ENCODE assay signal across 1 cellular context in the genomic region with DNA sequence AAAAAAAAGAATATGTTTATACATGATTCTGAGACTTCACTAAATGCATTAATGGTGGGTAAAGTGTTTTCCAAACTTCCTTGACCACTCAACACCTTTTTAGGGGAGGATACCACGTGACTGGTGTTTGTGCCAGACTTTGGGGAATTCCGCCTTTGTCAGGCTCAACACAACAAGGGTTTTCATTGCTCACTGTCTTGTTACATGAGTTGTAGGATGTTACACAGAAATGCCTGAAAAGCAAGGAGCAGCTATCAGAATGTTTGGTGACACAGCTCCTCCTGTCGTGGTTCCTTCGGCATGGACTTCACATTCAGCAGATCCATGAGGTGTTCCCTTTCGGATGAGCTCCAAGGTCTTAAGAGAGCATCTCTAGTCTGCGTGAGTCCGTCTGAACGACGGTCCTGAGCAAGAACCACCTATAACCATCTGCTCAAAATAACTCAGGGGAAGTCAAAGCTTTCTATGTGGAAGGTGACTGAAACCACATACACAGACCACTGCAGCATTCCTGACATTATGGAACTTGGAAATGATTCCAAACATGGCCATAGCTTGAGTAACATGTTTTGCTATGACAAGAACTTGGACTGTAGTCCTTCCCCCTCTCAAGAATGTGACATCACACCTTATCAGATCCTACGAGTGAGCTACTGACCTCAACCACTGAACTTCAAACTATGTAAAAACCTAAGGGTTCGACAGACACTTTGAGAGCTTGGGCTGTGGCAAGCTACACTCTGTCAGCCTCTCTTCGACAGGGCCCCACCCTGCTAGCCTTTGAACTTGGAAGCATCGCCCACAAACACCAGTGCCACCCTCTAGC.
TF ChIP-seq lines count a peak whose summit lies in the region.

No MANE protein-coding gene starts in this region.

TF ChIP-seq in K562, 482 proteins besides CTCF, POLR2A, EP300 and RAD21 (continued from another document):
- TF ChIP-seq, protein P1, sequence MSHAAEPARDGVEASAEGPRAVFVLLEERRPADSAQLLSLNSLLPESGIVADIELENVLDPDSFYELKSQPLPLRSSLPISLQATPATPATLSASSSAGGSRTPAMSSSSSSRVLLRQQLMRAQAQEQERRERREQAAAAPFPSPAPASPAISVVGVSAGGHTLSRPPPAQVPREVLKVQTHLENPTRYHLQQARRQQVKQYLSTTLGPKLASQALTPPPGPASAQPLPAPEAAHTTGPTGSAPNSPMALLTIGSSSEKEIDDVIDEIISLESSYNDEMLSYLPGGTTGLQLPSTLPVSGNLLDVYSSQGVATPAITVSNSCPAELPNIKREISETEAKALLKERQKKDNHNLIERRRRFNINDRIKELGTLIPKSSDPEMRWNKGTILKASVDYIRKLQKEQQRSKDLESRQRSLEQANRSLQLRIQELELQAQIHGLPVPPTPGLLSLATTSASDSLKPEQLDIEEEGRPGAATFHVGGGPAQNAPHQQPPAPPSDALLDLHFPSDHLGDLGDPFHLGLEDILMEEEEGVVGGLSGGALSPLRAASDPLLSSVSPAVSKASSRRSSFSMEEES (CRISPR knock-in tag; IDR thresholded peaks at IDR 0.05): peak; percentile 68
- 0 out of 2 replicates have a peak, but pooled peaks have one; percentile 29 for TF ChIP-seq JUND (IDR thresholded peaks at IDR 0.05; ENCODE audit: borderline replicate concordance, low read depth, low read length)
- TF ChIP-seq JUND (tag; IDR thresholded peaks at IDR 0.05; ENCODE audit: borderline replicate concordance, low read depth, low read length): peak; percentile 37; the same call in 1 of the 3 replicates
- peak; percentile 77 for TF ChIP-seq CREM (IDR thresholded peaks at IDR 0.05; ENCODE audit: low read depth)
- no peak for TF ChIP-seq ATF1 (CRISPR knock-in tag; IDR thresholded peaks at IDR 0.05)
- TF ChIP-seq ATF1 (tag; IDR thresholded peaks at IDR 0.05): peak; percentile 70
- TF ChIP-seq, protein P2, sequence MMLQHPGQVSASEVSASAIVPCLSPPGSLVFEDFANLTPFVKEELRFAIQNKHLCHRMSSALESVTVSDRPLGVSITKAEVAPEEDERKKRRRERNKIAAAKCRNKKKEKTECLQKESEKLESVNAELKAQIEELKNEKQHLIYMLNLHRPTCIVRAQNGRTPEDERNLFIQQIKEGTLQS (IDR thresholded peaks at IDR 0.05): peak; percentile 24; the same call in 1 of the 2 replicates
- TF ChIP-seq, protein P2 (CRISPR knock-in tag; conservative IDR thresholded peaks at IDR 0.05): no peak
- TF ChIP-seq ATF7 (IDR thresholded peaks at IDR 0.05): peak; percentile 42
- no peak for TF ChIP-seq ZNF212 (CRISPR knock-in tag; IDR thresholded peaks at IDR 0.05)
- TF ChIP-seq, protein P3, sequence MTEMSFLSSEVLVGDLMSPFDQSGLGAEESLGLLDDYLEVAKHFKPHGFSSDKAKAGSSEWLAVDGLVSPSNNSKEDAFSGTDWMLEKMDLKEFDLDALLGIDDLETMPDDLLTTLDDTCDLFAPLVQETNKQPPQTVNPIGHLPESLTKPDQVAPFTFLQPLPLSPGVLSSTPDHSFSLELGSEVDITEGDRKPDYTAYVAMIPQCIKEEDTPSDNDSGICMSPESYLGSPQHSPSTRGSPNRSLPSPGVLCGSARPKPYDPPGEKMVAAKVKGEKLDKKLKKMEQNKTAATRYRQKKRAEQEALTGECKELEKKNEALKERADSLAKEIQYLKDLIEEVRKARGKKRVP (CRISPR knock-in tag; IDR thresholded peaks at IDR 0.05): no peak
- no peak for TF ChIP-seq GTF2F1 (IDR thresholded peaks at IDR 0.05; ENCODE audit: low read depth, low read length)
- TF ChIP-seq ZNF197 (CRISPR knock-in tag; IDR thresholded peaks at IDR 0.05; ENCODE audit: low read depth): no peak
- TF ChIP-seq, protein P4, sequence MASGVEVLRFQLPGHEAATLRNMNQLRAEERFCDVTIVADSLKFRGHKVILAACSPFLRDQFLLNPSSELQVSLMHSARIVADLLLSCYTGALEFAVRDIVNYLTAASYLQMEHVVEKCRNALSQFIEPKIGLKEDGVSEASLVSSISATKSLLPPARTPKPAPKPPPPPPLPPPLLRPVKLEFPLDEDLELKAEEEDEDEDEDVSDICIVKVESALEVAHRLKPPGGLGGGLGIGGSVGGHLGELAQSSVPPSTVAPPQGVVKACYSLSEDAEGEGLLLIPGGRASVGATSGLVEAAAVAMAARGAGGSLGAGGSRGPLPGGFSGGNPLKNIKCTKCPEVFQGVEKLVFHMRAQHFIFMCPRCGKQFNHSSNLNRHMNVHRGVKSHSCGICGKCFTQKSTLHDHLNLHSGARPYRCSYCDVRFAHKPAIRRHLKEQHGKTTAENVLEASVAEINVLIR (CRISPR knock-in tag; IDR thresholded peaks at IDR 0.05): peak; percentile 40; the same call in 1 of the 2 replicates
